ENCODE assay signal across 2 cellular contexts in genomic region chrX:115226929-115227328, GRCh38.
TF ChIP-seq lines count a peak whose summit lies in the region.

No MANE protein-coding gene starts in this region.

TF ChIP-seq in IMR-90, 13 proteins besides CTCF, POLR2A, EP300 and RAD21:
- TF ChIP-seq MAFK (IDR thresholded peaks at IDR 0.05; ENCODE audit: low read depth, low read length) (no peak), SMC3 (IDR thresholded peaks at IDR 0.05; ENCODE audit: low read depth, low read length) (peak; percentile 37)

TF ChIP-seq in HepG2, 621 proteins besides CTCF, POLR2A, EP300 and RAD21:
- TF ChIP-seq SMC3 (IDR thresholded peaks at IDR 0.05; ENCODE audit: low read length) (peak; percentile 14; the same call in 1 of the 2 replicates), POLR2AphosphoS2 (IDR thresholded peaks at IDR 0.05; ENCODE audit: low read depth, low read length) (no peak), STAG1 (CRISPR knock-in tag; IDR thresholded peaks at IDR 0.05) (peak; percentile 59)
TF ChIP-seq in HepG2: peak in this region for 2.
